19 cellular contexts compared by ENCODE assay signal in genomic region chr7:155758348-155758747, GRCh38. TPM values are rescaled to one million over a fixed set of nuclear protein-coding genes. Genes with fewer than 3 reads are reported as not detected.
DNase-seq lines count a peak whose midpoint lies in the region; ATAC-seq and TF ChIP-seq lines count a peak whose summit lies in the region.
"Had no signal": no experiment of that assay in that cellular context is flagged by ENCODE, and none has a peak within 500 bp of the region (broad histone marks: within the 10 kb centered on the region; RNA-seq: fewer than 3 reads in every experiment).

No MANE protein-coding gene starts in this region.

- no peaks in the 10 kb centered on the region for H3K27me3 ChIP-seq in H9 (ENCODE audit: insufficient read depth, low read length)
- no peaks in the 10 kb centered on the region for H3K27me3 ChIP-seq in endodermal cell (ENCODE audit: control insufficient read depth, insufficient read depth, low read length, poor library complexity, severe bottlenecking)
- no peaks in the 10 kb centered on the region for H3K27me3 ChIP-seq in neural progenitor cell
- H3K27me3 ChIP-seq in ovary, result no peaks in the 10 kb centered on the region

- no peak overlapping the region for H4K5ac ChIP-seq in H9 (ENCODE audit: insufficient read length, low read depth, low read length)

- no peaks in the 10 kb centered on the region for H3F3A ChIP-seq in neural progenitor cell (ENCODE audit: low read depth)

- H3K56ac ChIP-seq in H9 (ENCODE audit: insufficient read length, low read depth, low read length), result no peak overlapping the region

- no peak overlapping the region for H3K23ac ChIP-seq in H9 (ENCODE audit: insufficient read length, low read depth, low read length)

- H3K36me3 Mint-ChIP-seq in H9 (ENCODE audit: insufficient read depth in 1 of 3, low read depth in 3 of 3), result peaks cover 32 to 33% (median 33%) of the 10 kb centered on the region in 3 experiments
- peaks cover 59% of the 10 kb centered on the region for H3K36me3 Mint-ChIP-seq in endodermal cell (ENCODE audit: low read depth)
- H3K36me3 Mint-ChIP-seq in neural progenitor cell, result peaks cover 67% of the 10 kb centered on the region

- peaks cover 63% of the 10 kb centered on the region for H3K36me3 ChIP-seq in endodermal cell (ENCODE audit: control insufficient read depth, insufficient read depth, low read length)
- no peaks in the 10 kb centered on the region for H3K36me3 ChIP-seq in neural progenitor cell
- H3K36me3 ChIP-seq in ovary, result no peaks in the 10 kb centered on the region

- no peak for TF ChIP-seq EP300 in ovary (IDR thresholded peaks at IDR 0.05)

- no peaks in the 10 kb centered on the region for H3K27me3 Mint-ChIP-seq in H9 (ENCODE audit: low read depth)
- no peaks in the 10 kb centered on the region for H3K27me3 Mint-ChIP-seq in endodermal cell (ENCODE audit: insufficient read depth)
- H3K27me3 Mint-ChIP-seq in neural progenitor cell (ENCODE audit: insufficient read depth, low read depth), result peaks cover 3% of the 10 kb centered on the region

- H4K20me1 ChIP-seq in H9 (ENCODE audit: control insufficient read depth, insufficient read depth, insufficient read length), result no peaks in the 10 kb centered on the region
- peaks cover 47% of the 10 kb centered on the region for H4K20me1 ChIP-seq in neural progenitor cell (ENCODE audit: low read depth)

- no peak overlapping the region for H3T11ph ChIP-seq in H9 (ENCODE audit: low read length)

- H3K4me3 Mint-ChIP-seq in H9, result no peak overlapping the region
- no peak overlapping the region for H3K4me3 Mint-ChIP-seq in endodermal cell
- no peak overlapping the region for H3K4me3 Mint-ChIP-seq in neural progenitor cell

- TF ChIP-seq CTCF in H9 (conservative IDR thresholded peaks at IDR 0.05), result no peak
- TF ChIP-seq CTCF in endodermal cell (conservative IDR thresholded peaks at IDR 0.05), result no peak
- no peak for TF ChIP-seq CTCF in neural progenitor cell (IDR thresholded peaks at IDR 0.05)
- TF ChIP-seq CTCF in ovary (IDR thresholded peaks at IDR 0.05), result no peak

- H2BK15ac ChIP-seq in H9 (ENCODE audit: low read depth, low read length), result no peak overlapping the region

- no peaks in the 10 kb centered on the region; the same call in 1 of the 2 replicates for H3K4me1 ChIP-seq in H9 (ENCODE audit: insufficient read depth, low read length)
- peaks cover 8% of the 10 kb centered on the region for H3K4me1 ChIP-seq in endodermal cell (ENCODE audit: control insufficient read depth, insufficient read depth, low read length)
- H3K4me1 ChIP-seq in neural progenitor cell, result peaks cover 26% of the 10 kb centered on the region
- peaks cover 6% of the 10 kb centered on the region for H3K4me1 ChIP-seq in ovary (ENCODE audit: insufficient read depth)

- no peak overlapping the region for H2AFZ ChIP-seq in H9 (ENCODE audit: low read length)
- no peak overlapping the region for H2AFZ ChIP-seq in neural progenitor cell (replicated peaks)

- H3K27ac ChIP-seq in H9 (ENCODE audit: insufficient read length, low read depth, low read length), result no peak overlapping the region
- no peak overlapping the region for H3K27ac ChIP-seq in endodermal cell (ENCODE audit: low read depth, low read length)
- no peak overlapping the region for H3K27ac ChIP-seq in neural progenitor cell
- no peak overlapping the region for H3K27ac ChIP-seq in ovary
- H3K27ac ChIP-seq: C4-2B, KMS-11 had no signal

- H3K4me1 Mint-ChIP-seq in H9, result peaks cover 44 to 54% of the 10 kb centered on the region in 2 experiments
- H3K4me1 Mint-ChIP-seq in endodermal cell, result peaks cover 52% of the 10 kb centered on the region
- H3K4me1 Mint-ChIP-seq in neural progenitor cell, result peaks cover 15% of the 10 kb centered on the region

- intact Hi-C loops in ovary (cut with DNase I), result no loop called here
- intact Hi-C loops in Right ventricle myocardium superior (cut with DNase I), result no loop called here

- H2BK20ac ChIP-seq in H9 (ENCODE audit: low read depth, low read length, poor library complexity, severe bottlenecking), result no peak overlapping the region

- H3K9ac ChIP-seq in H9 (ENCODE audit: extremely low read depth, insufficient read length, low read length) (no peak overlapping the region), endodermal cell (ENCODE audit: extremely low read depth, low read length, poor library complexity, severe bottlenecking) (no peak overlapping the region), neural progenitor cell (no peak overlapping the region)
- H3K9ac ChIP-seq: KMS-11, SK-N-SH had no signal

- no peak overlapping the region for H4K8ac ChIP-seq in H9 (replicated peaks; ENCODE audit: insufficient read length, low read depth, low read length)

- no peak overlapping the region for H3K4me3 ChIP-seq in endodermal cell (ENCODE audit: low read length)
- H3K4me3 ChIP-seq in neural progenitor cell, result no peak overlapping the region
- H3K4me3 ChIP-seq in ovary, result no peak overlapping the region

- no peak overlapping the region for H3K4me2 ChIP-seq in H9 (ENCODE audit: insufficient read depth, insufficient read length, low read length)
- no peak overlapping the region for H3K4me2 ChIP-seq in neural progenitor cell
- H3K4me2 ChIP-seq: KMS-11, SK-N-SH had no signal

- peaks cover 5% of the 10 kb centered on the region for H3K79me1 ChIP-seq in H9 (ENCODE audit: insufficient read depth, low read depth, low read length, poor library complexity, severe bottlenecking)

- H3K79me2 ChIP-seq in H9 (ENCODE audit: insufficient read depth, low read length) (peaks cover 4% of the 10 kb centered on the region; the same call in 1 of the 2 replicates), neural progenitor cell (ENCODE audit: low read depth) (peaks cover 97% of the 10 kb centered on the region)

- no CpG with 5 or more reads among the region's 10 CpGs for whole genome bisulfite sequencing in H9 (ENCODE audit: extremely low coverage, insufficient read length, low lambda C conversion rate)
- 71 to 72% methylated on average over 7 to 10 of the region's 10 CpGs for WGBS in endodermal cell (ENCODE audit: insufficient coverage in 1 of 2, insufficient read length in 1 of 2), 2 experiments
- WGBS in ovary, 3 donors, result 91 to 92% (median 91%) methylated on average over 10 of the region's 10 CpGs

- no peak overlapping the region for H3K18ac ChIP-seq in H9 (ENCODE audit: insufficient read length, low read depth, low read length)

- no peak overlapping the region for H3K4ac ChIP-seq in H9 (ENCODE audit: low read depth, low read length)

- H2BK12ac ChIP-seq in H9 (ENCODE audit: insufficient read length, low read depth, low read length), result no peak overlapping the region

- TF ChIP-seq POLR2A in ovary (IDR thresholded peaks at IDR 0.05), result no peak

- H3K23me2 ChIP-seq in H9 (ENCODE audit: insufficient read length, low read depth, low read length, poor library complexity, severe bottlenecking), result no peaks in the 10 kb centered on the region

- no peak overlapping the region for H3K14ac ChIP-seq in H9 (ENCODE audit: insufficient read depth, low read length)

- H3K9me3 ChIP-seq in H9 (ENCODE audit: control insufficient read depth, low read depth, low read length) (no peaks in the 10 kb centered on the region), endodermal cell (ENCODE audit: control insufficient read depth, low read length) (peaks cover 25% of the 10 kb centered on the region), neural progenitor cell (ENCODE audit: low read depth) (no peaks in the 10 kb centered on the region), ovary (no peaks in the 10 kb centered on the region)
- H3K9me3 ChIP-seq: SK-N-SH had no signal

- H3K27ac Mint-ChIP-seq in H9, result peak overlapping the region in 2 of 3 experiments; percentile 23 to 28; a peak in 1 of 7 replicates
- H3K27ac Mint-ChIP-seq in endodermal cell, result no peak overlapping the region
- no peak overlapping the region for H3K27ac Mint-ChIP-seq in neural progenitor cell

- no peak overlapping the region for H2BK5ac ChIP-seq in H9 (ENCODE audit: insufficient read length, low read length)

- H4K91ac ChIP-seq in H9 (ENCODE audit: insufficient read length, low read depth, low read length), result no peak overlapping the region

- ATAC-seq in HG03045 (IDR thresholded peaks at IDR 0.05; ENCODE audit: unreplicated experiment), result no peak
- ATAC-seq in Right ventricle myocardium superior (ENCODE audit: poor library complexity), result no peak
- ATAC-seq: HepG2 had no signal

- DNase-seq in H9, result peak; percentile 50
- peak; percentile 31 for DNase-seq in amniotic epithelial cell (ENCODE audit: low read depth)
- peak; percentile 75 for DNase-seq in endodermal cell
- DNase-seq in neural progenitor cell (ENCODE audit: low spot score), result peak; percentile 58
- no peak for DNase-seq in ovary
- DNase-seq in Right ventricle myocardium superior, result no peak
- DNase-seq: AML-193, NCI-H1417 treated with DMSO at 0.1 percent for 48 hours, NCI-H187 treated with DMSO at 0.1 percent for 48 hours, NCI-H226, NCI-H524, NCI-H82, SHP77 treated with DMSO at 0.1 percent for 48 hours, SK-N-SH had no signal

- H2AK5ac ChIP-seq in H9 (ENCODE audit: insufficient read length, low read length), result no peak overlapping the region

- H2BK120ac ChIP-seq in H9 (ENCODE audit: low read depth, low read length, poor library complexity, severe bottlenecking), result no peak overlapping the region

- H3K9me3 Mint-ChIP-seq in H9 (peaks cover 6 to 7% of the 10 kb centered on the region in 2 experiments; a peak in 3 of 5 replicates), endodermal cell (peaks cover 16% of the 10 kb centered on the region), neural progenitor cell (peaks cover 32% of the 10 kb centered on the region)

RNA-seq across cellular contexts. Expression of gene SHH, which starts 53.9 kb away (rescaled TPM):
- 0.07 and 0.09 TPM in 2 replicates for total RNA-seq in H9 (2021)
- 1 to 10 TPM in 1 of 2 donors, under 1 TPM in 1; 0.99 to 1.6 TPM for total RNA-seq in endodermal cell
- 0.93 TPM for polyA plus RNA-seq in endodermal cell (2013, experiment 1 of 2)
- 0.41 TPM for polyA plus RNA-seq in endodermal cell (2013, experiment 2 of 2)
- 0.03 TPM in 1 of 2 replicates, not detected in the other for total RNA-seq in neural progenitor cell (ENCODE audit: low replicate concordance)
- total RNA-seq in ovary, result under 1 TPM in 2 of 7 donors, not detected in 5; 0.33 to 0.48 TPM
- polyA plus RNA-seq in ovary, result not detected
- total RNA-seq in Right ventricle myocardium superior, result not detected
- total RNA-seq: RPMI7951 had no signal
- polyA plus RNA-seq: SK-N-SH had no signal

Comparison
In these comparisons a context has a peak if more than half of its experiments do, and no peak if none do; other contexts are left out.
1. DNase-seq: peak in H9 (single experiment), amniotic epithelial cell (single experiment), endodermal cell (single experiment) and neural progenitor cell (single experiment); none in ovary (0 of 5) and Right ventricle myocardium superior (single experiment).
2. H3K27ac Mint-ChIP-seq: peak in H9 (2 of 3); none in endodermal cell (single experiment) and neural progenitor cell (single experiment).